ENCODE assay signal across 10 cellular contexts in the genomic region with DNA sequence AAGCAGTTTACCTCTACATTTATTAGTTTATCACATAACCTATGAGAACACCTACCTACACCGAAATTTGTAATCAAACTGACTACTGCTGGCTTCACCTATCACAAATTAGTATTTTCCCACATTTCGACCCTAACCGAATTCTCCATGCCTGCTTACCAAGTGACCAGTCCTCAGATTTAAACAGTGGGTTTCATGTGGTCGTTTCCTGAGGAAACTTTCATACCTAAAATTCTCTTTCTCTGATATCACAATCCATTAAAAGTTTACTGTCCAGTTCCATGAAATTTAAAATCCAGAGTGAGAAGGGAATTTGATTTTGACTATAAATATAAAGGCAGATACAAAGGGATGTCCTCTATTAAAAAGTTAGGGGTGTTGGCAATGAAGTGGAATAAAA. TPM values are rescaled to one million over a fixed set of nuclear protein-coding genes. Genes with fewer than 3 reads are reported as not detected.
DNase-seq lines count a peak whose midpoint lies in the region; ATAC-seq, FAIRE-seq and TF ChIP-seq lines count a peak whose summit lies in the region.
"Had no signal": no experiment of that assay in that cellular context is flagged by ENCODE, and none has a peak within 500 bp of the region (broad histone marks: within the 10 kb centered on the region; RNA-seq: fewer than 3 reads in every experiment).

No MANE protein-coding gene starts in this region.

- dilution Hi-C loops in mammary epithelial cell (cut with HindIII; ENCODE audit: low sequenced_read_pairs), result no loop called here

- WGBS in mammary epithelial cell (ENCODE audit: low coverage, missing lambda C conversion rate), result 66% methylated on average over 4 of the region's 4 CpGs
- 20% methylated on average over 4 of the region's 4 CpGs for WGBS in HepG2 (ENCODE audit: low lambda C conversion rate)
- 34 to 67% (median 51%) methylated on average over 4 of the region's 4 CpGs for WGBS in stomach, 5 donors

- H3K36me3 ChIP-seq in mammary epithelial cell (ENCODE audit: insufficient read depth, low read length), result no peaks in the 10 kb centered on the region
- H3K36me3 ChIP-seq in HepG2 (replicated peaks in 1 of 2; ENCODE audit: control insufficient read depth in 1 of 2, insufficient read depth in 2 of 2, low read length in 2 of 2), result no peaks in the 10 kb centered on the region; a peak in 2 of 5 replicates
- no peaks in the 10 kb centered on the region for H3K36me3 ChIP-seq in stomach

- no peak for TF ChIP-seq EP300 in HepG2 (IDR thresholded peaks at IDR 0.05; ENCODE audit: low read depth in 2 of 2, low read length in 2 of 2)
- no peak for TF ChIP-seq EP300 in HepG2 (CRISPR knock-in tag; IDR thresholded peaks at IDR 0.05; ENCODE audit: borderline replicate concordance)
- no peak for TF ChIP-seq EP300 in stomach (IDR thresholded peaks at IDR 0.05)

- peaks cover 68% of the 10 kb centered on the region for H3K79me2 ChIP-seq in mammary epithelial cell (ENCODE audit: insufficient read depth, low read length)
- peaks cover 73% of the 10 kb centered on the region for H3K79me2 ChIP-seq in HepG2 (ENCODE audit: insufficient read depth, low read length)

- TF ChIP-seq CTCF in HFF-Myc (IDR thresholded peaks at IDR 0.05; ENCODE audit: low read depth, low read length, missing control alignments), result no peak
- TF ChIP-seq CTCF in mammary epithelial cell (conservative IDR thresholded peaks at IDR 0.05 in 1 of 2, IDR thresholded peaks at IDR 0.05 in 1 of 2; ENCODE audit: extremely low read depth in 1 of 2, insufficient read depth in 1 of 2, low read depth in 1 of 2, low read length in 2 of 2), result no peak
- no peak for TF ChIP-seq CTCF in HepG2 (CRISPR knock-in tag; IDR thresholded peaks at IDR 0.05)
- TF ChIP-seq CTCF in stomach (IDR thresholded peaks at IDR 0.05), result no peak

- no peaks in the 10 kb centered on the region for H3K9me3 ChIP-seq in mammary epithelial cell (replicated peaks; ENCODE audit: insufficient read depth, low read length)
- H3K9me3 ChIP-seq in HepG2 (ENCODE audit: low read length), result no peaks in the 10 kb centered on the region
- no peaks in the 10 kb centered on the region for H3K9me3 ChIP-seq in stomach

- H3K4me3 ChIP-seq in HFF-Myc (replicated peaks; ENCODE audit: low read depth, low read length) (peak overlapping the region; percentile 80), mammary epithelial cell (replicated peaks in 1 of 3; ENCODE audit: insufficient read depth in 1 of 3, low read depth in 2 of 3, low read length in 3 of 3) (peak overlapping the region; percentile 17 to 76 (median 63)), HepG2 (replicated peaks in 1 of 3; ENCODE audit: insufficient read depth in 1 of 3, low read depth in 2 of 3, low read length in 3 of 3) (peak overlapping the region; percentile 94 to 96 (median 94); a peak in 5 of 6 replicates), stomach (peak overlapping the region; percentile 77 to 80 (median 78))

- H3K4me1 ChIP-seq in mammary epithelial cell (ENCODE audit: insufficient read depth, low read length) (peaks cover 37% of the 10 kb centered on the region), HepG2 (ENCODE audit: insufficient read depth, low read length) (peaks cover 65% of the 10 kb centered on the region), stomach (peaks cover 13 to 82% (median 60%) of the 10 kb centered on the region in 4 donors)

- FAIRE-seq in HepG2 (lab: Jason Lieb, UNC), result no peak

- no peaks in the 10 kb centered on the region for H3K27me3 ChIP-seq in mammary epithelial cell (ENCODE audit: insufficient read depth, low read length)
- H3K27me3 ChIP-seq in HepG2 (ENCODE audit: control insufficient read depth in 1 of 2, insufficient read depth in 2 of 2, low read length in 2 of 2), result no peaks in the 10 kb centered on the region; a peak in 1 of 5 replicates
- peaks cover 0 to 13% (median 9%) of the 10 kb centered on the region in 3 donors for H3K27me3 ChIP-seq in stomach

- in situ Hi-C loops in mammary epithelial cell (cut with MboI; ENCODE audit: low sequenced_read_pairs in 2 of 2), result loop anchor here in 1 of 2 donors (25.0 kb wide), 1 partner anchor 97 kb away; no protein-coding TSS in a partner anchor
- in situ Hi-C loops in HepG2 (cut with HindIII; ENCODE audit: extremely low pct_ligation_motif_present, low pct_unique_long_range_greater_than_20kb), result no loop called here

- H2AFZ ChIP-seq in mammary epithelial cell (ENCODE audit: low read depth, low read length) (no peak overlapping the region), HepG2 (ENCODE audit: low read length) (no peak overlapping the region)

- H3K4me2 ChIP-seq in mammary epithelial cell (ENCODE audit: insufficient read depth, low read depth, low read length), result peak overlapping the region; percentile 81
- peak overlapping the region; percentile 87 for H3K4me2 ChIP-seq in HepG2 (ENCODE audit: low read depth, low read length)

- BruUV-seq in mammary epithelial cell (replicated peaks; lab: Mats Ljungman, UMichigan) (no TSS peak), HepG2 (replicated peaks; lab: Mats Ljungman, UMichigan) (no TSS peak)

- no peak for TF ChIP-seq RAD21 in HepG2 (CRISPR knock-in tag; IDR thresholded peaks at IDR 0.05)

- POLR2A ChIA-PET in HepG2 (lab: Yijun Ruan, JAX), result interaction anchor here (2.5 kb wide), 1 partner anchor 68 kb away, joined by 17 read pairs; no protein-coding TSS in a partner anchor

- H3K27ac ChIP-seq in mammary epithelial cell (ENCODE audit: insufficient read depth, low read depth, low read length), result peak overlapping the region; percentile 86
- H3K27ac ChIP-seq in HepG2 (ENCODE audit: extremely low read length, insufficient read depth, low read length), result peak overlapping the region; percentile 97
- H3K27ac ChIP-seq in stomach, result peak overlapping the region in 4 of 5 donors; percentile 93 to 96 (median 95)

- TF ChIP-seq POLR2A in HepG2 (IDR thresholded peaks at IDR 0.05; ENCODE audit: insufficient read depth in 1 of 2, low read depth in 2 of 2, low read length in 2 of 2), result no peak
- TF ChIP-seq POLR2A in stomach (IDR thresholded peaks at IDR 0.05), result no peak

- no peaks in the 10 kb centered on the region for H4K20me1 ChIP-seq in mammary epithelial cell (ENCODE audit: insufficient read depth, low read length)
- peaks cover 66% of the 10 kb centered on the region for H4K20me1 ChIP-seq in HepG2 (ENCODE audit: insufficient read depth, low read length)

- intact Hi-C loops in mammary epithelial cell (cut with micrococcal nuclease), result no loop called here
- intact Hi-C loops in HepG2 (cut with micrococcal nuclease; ENCODE audit: unreplicated experiment), result loop anchor here (1.0 to 10.0 kb wide), 2 partner anchors 49 to 1206 kb away; no protein-coding TSS in a partner anchor
- intact Hi-C loops in stomach (cut with DNase I; ENCODE audit: low total_unique reads), result no loop called here

- CTCF ChIA-PET in mammary epithelial cell (lab: Charles Lee; ENCODE audit: low non-redundant PET), result interaction anchor here (0.6 kb wide), 1 partner anchor 19 kb away, joined by 3 read pairs; no protein-coding TSS in a partner anchor
- CTCF ChIA-PET in HepG2 (lab: Yijun Ruan, JAX; ENCODE audit: low intra/inter-chr PET ratio, low total read pairs), result interaction anchor here (1.5 kb wide), 1 partner anchor 94 kb away, joined by 7 read pairs; no protein-coding TSS in a partner anchor

- DNase-seq in HFF-Myc (ENCODE audit: extremely low read depth, low read depth) (no peak), mammary epithelial cell (no peak), HepG2 (ENCODE audit: low spot score) (no peak), stomach (no peak), NAMALWA (ENCODE audit: low spot score) (no peak), A172 (ENCODE audit: low spot score) (no peak), GM03348 (ENCODE audit: low spot score) (no peak)
- no peak for DNase-seq in activated T-cell treated with anti-CD3 and anti-CD28 coated beads, Interleukin-2, amount 50 U/mL, for 48 hours
- DNase-seq: DMS53 had no signal

- no peak for ATAC-seq in HepG2
- ATAC-seq: left lobe of liver had no signal

- H3K9ac ChIP-seq in mammary epithelial cell (ENCODE audit: insufficient read depth, low read length) (no peak overlapping the region), HepG2 (ENCODE audit: insufficient read depth, low read depth, low read length) (peak overlapping the region; percentile 92)

TF ChIP-seq in HepG2, 621 proteins besides CTCF, POLR2A, EP300 and RAD21 (continues in another document):
- TF ChIP-seq NR2F6 (IDR thresholded peaks at IDR 0.05) (no peak), NR2F6 (CRISPR knock-in tag; IDR thresholded peaks at IDR 0.05) (no peak), ZNF546 (CRISPR knock-in tag; conservative IDR thresholded peaks at IDR 0.05) (no peak), ZNF788 (CRISPR knock-in tag; IDR thresholded peaks at IDR 0.05; ENCODE audit: borderline replicate concordance) (no peak), SIN3B (IDR thresholded peaks at IDR 0.05; ENCODE audit: low read length) (no peak), ZFP82 (CRISPR knock-in tag; IDR thresholded peaks at IDR 0.05; ENCODE audit: borderline replicate concordance) (no peak)

RNA-seq across cellular contexts. Expression of a gene that starts 1.9 kb away (rescaled TPM):
- 100 to 1,000 TPM in 1 of 2 donors, 10 to 100 TPM in 1; 42.1 to 112 TPM for total RNA-seq in mammary epithelial cell
- 19.6 TPM for polyA plus RNA-seq in mammary epithelial cell
- polyA minus RNA-seq in mammary epithelial cell, result 38.8 TPM
- 65.4 and 107 TPM in 2 replicates for total RNA-seq in HepG2 (2016; rRNA removed; fragmentation: Illumina TruSeq; extraction: Trizol)
- total RNA-seq in HepG2 (2016; cell fraction: cytosol; rRNA removed; fragmentation: Illumina TruSeq; extraction: Trizol; ENCODE audit: low read depth), result 55.1 and 56.4 TPM in 2 replicates
- total RNA-seq in HepG2 (2016; cell fraction: insoluble cytoplasmic fraction; rRNA removed; fragmentation: Illumina TruSeq; extraction: Trizol), result 58.2 and 109 TPM in 2 replicates
- total RNA-seq in HepG2 (2016; cell fraction: membrane; rRNA removed; fragmentation: Illumina TruSeq; extraction: Trizol), result 31.2 and 40.2 TPM in 2 replicates
- total RNA-seq in HepG2 (2016; cell fraction: nucleus; rRNA removed; fragmentation: Illumina TruSeq; extraction: Trizol), result 140 and 154 TPM in 2 replicates
- 117 and 161 TPM in 2 replicates for polyA plus RNA-seq in HepG2 (2011; rRNA removed)
- polyA plus RNA-seq in HepG2 (2011; cell fraction: cytosol; rRNA removed), result 48.7 and 83.1 TPM in 2 replicates
- 63.2 and 66.3 TPM in 2 replicates for polyA plus RNA-seq in HepG2 (2011; cell fraction: nucleus; rRNA removed)
- 380 and 471 TPM in 2 replicates for polyA plus RNA-seq in HepG2 (2012)
- 4.4 and 5.3 TPM in 2 replicates for polyA plus RNA-seq in HepG2 (2016; cell fraction: cytosol; fragmentation: Illumina TruSeq; extraction: Trizol; ENCODE audit: low read depth)
- 50.2 and 53.0 TPM in 2 replicates for polyA plus RNA-seq in HepG2 (2016; cell fraction: insoluble cytoplasmic fraction; fragmentation: Illumina TruSeq; extraction: Trizol; ENCODE audit: low read depth)
- 12.8 and 17.0 TPM in 2 replicates for polyA plus RNA-seq in HepG2 (2016; cell fraction: membrane; fragmentation: Illumina TruSeq; extraction: Trizol; ENCODE audit: low read depth)
- polyA plus RNA-seq in HepG2 (2016; cell fraction: nucleus; fragmentation: Illumina TruSeq; extraction: Trizol; ENCODE audit: insufficient read depth, low read depth), result 140 and 144 TPM in 2 replicates
- 4.7 and 59.2 TPM in 2 replicates for polyA minus RNA-seq in HepG2 (2011; rRNA and poly(A)+ RNA removed; ENCODE audit: low replicate concordance)
- 147 and 173 TPM in 2 replicates for polyA minus RNA-seq in HepG2 (2011; cell fraction: cytosol; rRNA and poly(A)+ RNA removed)
- 370 and 469 TPM in 2 replicates for polyA minus RNA-seq in HepG2 (2011; cell fraction: nucleus; rRNA and poly(A)+ RNA removed)
- 10 to 100 TPM; 24.5 to 99.5 (median 57.8) TPM for total RNA-seq in stomach
- polyA plus RNA-seq in stomach, result 10 to 100 TPM; 18.1 to 37.0 (median 20.3) TPM
- total RNA-seq in A172 (2014; rRNA removed; shearing (Covaris generic)), result 93.9 and 104 TPM in 2 replicates
